In genomic region chr13:99907627-99908026, GRCh38 we compare ENCODE assay signal across 1 cellular context.
A peak's percentile ranks its signal among the peaks of the same experiment; 100 is the strongest.
TF ChIP-seq lines count a peak whose summit lies in the region.

No MANE protein-coding gene starts in this region.

TF ChIP-seq in WTC11, 78 proteins besides CTCF, POLR2A, EP300 and RAD21:
- no peak for TF ChIP-seq AR (CRISPR knock-in tag; IDR thresholded peaks at IDR 0.05)
- TF ChIP-seq ZNF121 (CRISPR knock-in tag; IDR thresholded peaks at IDR 0.05): peak; percentile 60; the same call in 1 of the 2 replicates
- TF ChIP-seq MYBL2 (CRISPR knock-in tag; IDR thresholded peaks at IDR 0.05): no peak
- no peak for TF ChIP-seq ZNF423 (CRISPR knock-in tag; IDR thresholded peaks at IDR 0.05)
